In genomic region chr7:1512781-1513656, GRCh38 we compare ENCODE assay signal across 6 cellular contexts. TPM values are rescaled to one million over a fixed set of nuclear protein-coding genes. Genes with fewer than 3 reads are reported as not detected.
A peak's percentile ranks its signal among the peaks of the same experiment; 100 is the strongest.
DNase-seq lines count a peak whose midpoint lies in the region; ATAC-seq and TF ChIP-seq lines count a peak whose summit lies in the region.

No MANE protein-coding gene starts in this region.

- peaks cover 65% of the 10 kb centered on the region for H3K4me1 ChIP-seq in Loucy (ENCODE audit: insufficient read depth, low read length, poor library complexity, severe bottlenecking)
- H3K4me1 ChIP-seq in mesodermal cell (ENCODE audit: control insufficient read depth, insufficient read depth, low read length, poor library complexity, severe bottlenecking), result peaks cover 5% of the 10 kb centered on the region
- H3K4me1 ChIP-seq in smooth muscle cell (ENCODE audit: low read depth), result no peaks in the 10 kb centered on the region

- no peaks in the 10 kb centered on the region for H3K36me3 ChIP-seq in Loucy (ENCODE audit: insufficient read depth, low read length)
- no peaks in the 10 kb centered on the region for H3K36me3 ChIP-seq in mesodermal cell (ENCODE audit: control insufficient read depth, insufficient read depth, low read length)
- no peaks in the 10 kb centered on the region for H3K36me3 ChIP-seq in smooth muscle cell (ENCODE audit: low read depth)

- H3K4me3 Mint-ChIP-seq in activated naive CD8-positive, alpha-beta T cell treated with anti-CD3 and anti-CD28 coated beads, Interleukin-2, amount 50 U/mL, for 24 hours, result peak overlapping the region; percentile 43

- H4K20me1 ChIP-seq in Loucy (ENCODE audit: insufficient read depth, low read length, poor library complexity, severe bottlenecking) (no peaks in the 10 kb centered on the region), smooth muscle cell (ENCODE audit: low read depth) (no peaks in the 10 kb centered on the region)

- H3K27ac ChIP-seq in mesodermal cell (ENCODE audit: low read depth, low read length, severe bottlenecking) (peak overlapping the region; percentile 87), smooth muscle cell (ENCODE audit: low read depth) (no peak overlapping the region)

- TF ChIP-seq CTCF in Loucy (conservative IDR thresholded peaks at IDR 0.05; ENCODE audit: low read length) (no peak), smooth muscle cell (IDR thresholded peaks at IDR 0.05; ENCODE audit: borderline replicate concordance, insufficient read depth, poor library complexity, severe bottlenecking) (no peak)

- H3K9me3 Mint-ChIP-seq in activated naive CD8-positive, alpha-beta T cell treated with anti-CD3 and anti-CD28 coated beads, Interleukin-2, amount 50 U/mL, for 24 hours, result no peaks in the 10 kb centered on the region

- H2AFZ ChIP-seq in Loucy (ENCODE audit: low read length), result no peak overlapping the region
- no peak overlapping the region for H2AFZ ChIP-seq in smooth muscle cell (ENCODE audit: low read depth)

- ATAC-seq in activated naive CD8-positive, alpha-beta T cell treated with anti-CD3 and anti-CD28 coated beads, Interleukin-2, amount 50 U/mL, for 24 hours, result peak; percentile 68

- H3K9me2 ChIP-seq in Loucy (replicated peaks; ENCODE audit: low read depth, low read length), result no peaks in the 10 kb centered on the region

- WGBS in mesodermal cell (ENCODE audit: insufficient coverage in 2 of 2), 2 experiments, result 89 to 90% methylated on average over 25 to 26 of the region's 35 CpGs
- 77% methylated on average over 35 of the region's 35 CpGs for WGBS in smooth muscle cell (ENCODE audit: low lambda C conversion rate)

- peak overlapping the region; percentile 38 for H3K4me3 ChIP-seq in Loucy (ENCODE audit: low read length, poor library complexity, severe bottlenecking)
- H3K4me3 ChIP-seq in mesodermal cell (ENCODE audit: extremely low read depth, insufficient read depth, low read length, poor library complexity, severe bottlenecking), result no peak overlapping the region
- H3K4me3 ChIP-seq in smooth muscle cell, result no peak overlapping the region

- H3K9me3 ChIP-seq in Loucy (ENCODE audit: insufficient read depth, low read depth, low read length) (no peaks in the 10 kb centered on the region), mesodermal cell (ENCODE audit: control insufficient read depth, low read length) (no peaks in the 10 kb centered on the region), smooth muscle cell (replicated peaks; ENCODE audit: low read depth) (no peaks in the 10 kb centered on the region)

- peak overlapping the region; percentile 95 for H3K9ac ChIP-seq in Loucy (ENCODE audit: low read depth, low read length, poor library complexity, severe bottlenecking)
- H3K9ac ChIP-seq in smooth muscle cell (ENCODE audit: low read depth), result no peak overlapping the region

- H3K4me2 ChIP-seq in Loucy (ENCODE audit: low read depth, low read length, poor library complexity, severe bottlenecking) (peak overlapping the region; percentile 86), smooth muscle cell (no peak overlapping the region)

- H3K36me3 Mint-ChIP-seq in activated naive CD8-positive, alpha-beta T cell treated with anti-CD3 and anti-CD28 coated beads, Interleukin-2, amount 50 U/mL, for 24 hours (ENCODE audit: low read depth), result no peaks in the 10 kb centered on the region

- H3K27me3 Mint-ChIP-seq in activated naive CD8-positive, alpha-beta T cell treated with anti-CD3 and anti-CD28 coated beads, Interleukin-2, amount 50 U/mL, for 24 hours, result peaks cover 2% of the 10 kb centered on the region

- peak overlapping the region; percentile 54 for H3K27ac Mint-ChIP-seq in activated naive CD8-positive, alpha-beta T cell treated with anti-CD3 and anti-CD28 coated beads, Interleukin-2, amount 50 U/mL, for 24 hours

- H3K79me2 ChIP-seq in Loucy (ENCODE audit: insufficient read depth, low read length), result peaks cover 27% of the 10 kb centered on the region
- no peaks in the 10 kb centered on the region for H3K79me2 ChIP-seq in smooth muscle cell (ENCODE audit: low read depth)

- peaks cover 34% of the 10 kb centered on the region for H3K4me1 Mint-ChIP-seq in activated naive CD8-positive, alpha-beta T cell treated with anti-CD3 and anti-CD28 coated beads, Interleukin-2, amount 50 U/mL, for 24 hours

- H3F3A ChIP-seq in Loucy (ENCODE audit: low read depth) (peaks cover 7% of the 10 kb centered on the region; the same call in 1 of the 2 replicates), smooth muscle cell (ENCODE audit: low read depth) (no peaks in the 10 kb centered on the region)

- peak; percentile 82 for DNase-seq in Ammon's horn (ENCODE audit: low spot score)
- peak; percentile 51 for DNase-seq in activated naive CD8-positive, alpha-beta T cell treated with anti-CD3 and anti-CD28 coated beads, Interleukin-2, amount 50 U/mL, for 24 hours
- DNase-seq in smooth muscle cell (lab: John Stamatoyannopoulos, UW; ENCODE audit: unreplicated experiment), result no peak
- no peak for DNase-seq in NCI-H2107 (lab: John Stamatoyannopoulos, UW)

- H3K27me3 ChIP-seq in Loucy (ENCODE audit: insufficient read depth, low read length, poor library complexity, severe bottlenecking) (no peaks in the 10 kb centered on the region), smooth muscle cell (ENCODE audit: low read depth) (no peaks in the 10 kb centered on the region)

RNA-seq across cellular contexts. Expression of gene INTS1, which starts 8.8 kb away (rescaled TPM):
- 71.6 TPM for polyA plus RNA-seq in mesodermal cell (2013, experiment 1 of 2)
- polyA plus RNA-seq in mesodermal cell (2013, experiment 2 of 2), result 53.3 TPM
- 18.2 and 18.9 TPM in 2 replicates for total RNA-seq in smooth muscle cell
- 48.0 and 51.2 TPM in 2 replicates for polyA plus RNA-seq in smooth muscle cell

RNA-seq across cellular contexts. Expression of gene MAFK, which starts 17.5 kb away (rescaled TPM):
- 17.9 TPM for polyA plus RNA-seq in mesodermal cell (2013, experiment 1 of 2)
- polyA plus RNA-seq in mesodermal cell (2013, experiment 2 of 2), result 15.4 TPM
- total RNA-seq in smooth muscle cell, result 8.5 and 8.8 TPM in 2 replicates
- polyA plus RNA-seq in smooth muscle cell, result 2.8 and 4.4 TPM in 2 replicates

RNA-seq across cellular contexts. Expression of gene TMEM184A, which starts 43.0 kb away (rescaled TPM):
- polyA plus RNA-seq in mesodermal cell (2013, experiment 1 of 2), result 1.8 TPM
- polyA plus RNA-seq in mesodermal cell (2013, experiment 2 of 2), result 0.86 TPM
- 4.8 and 6.6 TPM in 2 replicates for total RNA-seq in smooth muscle cell
- polyA plus RNA-seq in smooth muscle cell, result 1.6 and 4.5 TPM in 2 replicates

RNA-seq across cellular contexts. Expression of gene MICALL2, which starts 53.7 kb away (rescaled TPM):
- polyA plus RNA-seq in mesodermal cell (2013, experiment 1 of 2), result 32.1 TPM
- 22.4 TPM for polyA plus RNA-seq in mesodermal cell (2013, experiment 2 of 2)
- total RNA-seq in smooth muscle cell, result 4.2 and 9.3 TPM in 2 replicates
- polyA plus RNA-seq in smooth muscle cell, result 18.9 and 19.9 TPM in 2 replicates

RNA-seq across cellular contexts. Expression of gene PSMG3, which starts 56.8 kb away (rescaled TPM):
- 28.0 TPM for polyA plus RNA-seq in mesodermal cell (2013, experiment 1 of 2)
- polyA plus RNA-seq in mesodermal cell (2013, experiment 2 of 2), result 22.4 TPM
- 24.5 and 30.7 TPM in 2 replicates for total RNA-seq in smooth muscle cell
- 45.2 and 45.3 TPM in 2 replicates for polyA plus RNA-seq in smooth muscle cell

Comparison
In these comparisons a context has a peak if more than half of its experiments do, and no peak if none do; other contexts are left out.
1. DNase-seq: peak in Ammon's horn (single experiment) and activated naive CD8-positive, alpha-beta T cell treated with anti-CD3 and anti-CD28 coated beads, Interleukin-2, amount 50 U/mL, for 24 hours (single experiment); none in smooth muscle cell (single experiment) and NCI-H2107 (single experiment).